In the genomic region with DNA sequence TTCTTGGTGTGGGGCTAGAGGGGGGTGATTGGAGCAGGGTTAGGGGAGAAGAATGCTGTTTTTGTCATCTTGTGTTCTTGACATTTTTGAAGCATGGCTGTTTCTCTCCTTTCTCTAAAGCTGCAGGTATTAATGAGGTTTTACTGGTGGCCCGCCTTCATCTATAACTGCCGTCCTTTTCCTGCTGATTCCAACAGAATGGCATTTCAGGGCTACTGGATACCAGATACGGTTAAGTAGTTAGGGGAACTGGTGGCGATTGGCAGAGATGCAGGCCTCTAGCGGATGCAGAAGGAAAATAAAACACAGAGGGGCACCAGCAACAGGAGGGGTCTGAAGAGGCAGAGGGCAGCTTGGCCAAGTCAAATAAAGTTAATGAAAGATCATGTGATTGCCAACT, we compare ENCODE assay signal across 21 cellular contexts.
"Had no signal": no experiment of that assay in that cellular context is flagged by ENCODE, and none has a peak within 500 bp of the region (broad histone marks: within the 10 kb centered on the region; RNA-seq: fewer than 3 reads in every experiment).

No MANE protein-coding gene starts in this region.

- H3K9me3 ChIP-seq: ascending aorta, breast epithelium, gastroesophageal sphincter, heart left ventricle, sigmoid colon, testis, upper lobe of right lung had no signal

- ATAC-seq: activated CD4-positive, CD25-positive, alpha-beta regulatory T cell treated with anti-CD3 and anti-CD28 coated beads, Interleukin-2, amount 50 U/mL, for 24 hours; activated T-cell treated with anti-CD3 and anti-CD28 coated beads, Interleukin-2, amount 50 U/mL, for 4 hours; esophagus mucosa; gastroesophageal sphincter; heart left ventricle; natural killer cell treated with Interleukin-12 subunit alpha and Interleukin-12 subunit beta and Interleukin-15 and Interleukin-18, amount 100 ng/mL, for 72 hours; stimulated activated effector memory CD8-positive, alpha-beta T cell treated with anti-CD3 and anti-CD28 coated beads, Interleukin-12 subunit alpha, Interleukin-12 subunit beta, amount 100 ng/mL, for 72 hours; upper lobe of right lung had no signal

- H3K36me3 Mint-ChIP-seq: activated naive CD4-positive, alpha-beta T cell treated with anti-CD3 and anti-CD28 coated beads, Interleukin-2, amount 10 ng/mL, durations not matched to agents 7 days and 5 days; natural killer cell treated with Interleukin-12 subunit alpha and Interleukin-12 subunit beta and Interleukin-15 and Interleukin-18, amount 100 ng/mL, for 72 hours; stimulated activated effector memory CD8-positive, alpha-beta T cell treated with anti-CD3 and anti-CD28 coated beads, Interleukin-12 subunit alpha, Interleukin-12 subunit beta, amount 100 ng/mL, for 72 hours had no signal

- H3K36me3 ChIP-seq: ascending aorta, breast epithelium, gastroesophageal sphincter, heart left ventricle, sigmoid colon, upper lobe of right lung had no signal

- H3K27me3 ChIP-seq: ascending aorta, breast epithelium, sigmoid colon, testis, upper lobe of right lung had no signal

- H3K4me1 ChIP-seq: breast epithelium, gastroesophageal sphincter, heart left ventricle, sigmoid colon, testis, upper lobe of right lung had no signal

- H3K4me3 ChIP-seq: ascending aorta, breast epithelium, gastroesophageal sphincter, heart left ventricle, sigmoid colon, testis, upper lobe of right lung had no signal

- H3K4me3 Mint-ChIP-seq: activated CD4-positive, alpha-beta T cell treated with anti-CD3 and anti-CD28 coated beads, Interleukin-2, amount 10 ng/mL, durations not matched to agents 7 days and 5 days; activated naive CD4-positive, alpha-beta T cell treated with anti-CD3 and anti-CD28 coated beads, Interleukin-2, amount 10 ng/mL, durations not matched to agents 7 days and 5 days; activated T-cell treated with anti-CD3 and anti-CD28 coated beads, Interleukin-2, amount 50 U/mL, for 4 hours; natural killer cell treated with Interleukin-12 subunit alpha and Interleukin-12 subunit beta and Interleukin-15 and Interleukin-18, amount 100 ng/mL, for 72 hours; stimulated activated effector memory CD8-positive, alpha-beta T cell treated with anti-CD3 and anti-CD28 coated beads, Interleukin-12 subunit alpha, Interleukin-12 subunit beta, amount 100 ng/mL, for 72 hours had no signal

- H3K4me1 Mint-ChIP-seq: activated CD4-positive, alpha-beta T cell treated with anti-CD3 and anti-CD28 coated beads, Interleukin-2, amount 10 ng/mL, durations not matched to agents 7 days and 5 days; activated naive CD4-positive, alpha-beta T cell treated with anti-CD3 and anti-CD28 coated beads, Interleukin-2, amount 10 ng/mL, durations not matched to agents 7 days and 5 days; stimulated activated effector memory CD8-positive, alpha-beta T cell treated with anti-CD3 and anti-CD28 coated beads, Interleukin-12 subunit alpha, Interleukin-12 subunit beta, amount 100 ng/mL, for 72 hours had no signal

- H3K27ac Mint-ChIP-seq: activated CD4-positive, alpha-beta T cell treated with anti-CD3 and anti-CD28 coated beads, Interleukin-2, amount 10 ng/mL, durations not matched to agents 7 days and 5 days; activated naive CD4-positive, alpha-beta T cell treated with anti-CD3 and anti-CD28 coated beads, Interleukin-2, amount 10 ng/mL, durations not matched to agents 7 days and 5 days; natural killer cell treated with Interleukin-12 subunit alpha and Interleukin-12 subunit beta and Interleukin-15 and Interleukin-18, amount 100 ng/mL, for 72 hours; stimulated activated effector memory CD8-positive, alpha-beta T cell treated with anti-CD3 and anti-CD28 coated beads, Interleukin-12 subunit alpha, Interleukin-12 subunit beta, amount 100 ng/mL, for 72 hours had no signal

- H3K27ac ChIP-seq: ascending aorta, breast epithelium, gastroesophageal sphincter, heart left ventricle, sigmoid colon, testis, upper lobe of right lung had no signal

- DNase-seq: activated CD4-positive, alpha-beta T cell treated with anti-CD3 and anti-CD28 coated beads, Interleukin-2, amount 10 ng/mL, durations not matched to agents 7 days and 5 days; activated CD8-positive, alpha-beta memory T cell treated with anti-CD3 and anti-CD28 coated beads, Interleukin-2, amount 50 U/mL, for 4 hours; activated effector memory CD4-positive, alpha-beta T cell treated with Interleukin-2 at 50 U/mL for 16 hours; activated naive CD4-positive, alpha-beta T cell treated with anti-CD3 and anti-CD28 coated beads, Interleukin-2, amount 10 ng/mL, durations not matched to agents 7 days and 5 days; activated T-cell treated with anti-CD3 and anti-CD28 coated beads, Interleukin-2, amount 50 U/mL, for 4 hours; effector CD4-positive, alpha-beta T cell; heart left ventricle; nucleus accumbens; sigmoid colon; stimulated activated CD4-positive, alpha-beta T cell treated with anti-CD3 and anti-CD28 coated beads, Interleukin-4, amount 100 ng/mL, for 24 hours; T-helper 1 cell; T1000; testis; upper lobe of right lung had no signal

- H3K9me3 Mint-ChIP-seq: activated CD4-positive, alpha-beta T cell treated with anti-CD3 and anti-CD28 coated beads, Interleukin-2, amount 10 ng/mL, durations not matched to agents 7 days and 5 days; activated naive CD4-positive, alpha-beta T cell treated with anti-CD3 and anti-CD28 coated beads, Interleukin-2, amount 10 ng/mL, durations not matched to agents 7 days and 5 days; activated T-cell treated with anti-CD3 and anti-CD28 coated beads, Interleukin-2, amount 50 U/mL, for 4 hours; stimulated activated effector memory CD8-positive, alpha-beta T cell treated with anti-CD3 and anti-CD28 coated beads, Interleukin-12 subunit alpha, Interleukin-12 subunit beta, amount 100 ng/mL, for 72 hours had no signal
